In the genomic region with DNA sequence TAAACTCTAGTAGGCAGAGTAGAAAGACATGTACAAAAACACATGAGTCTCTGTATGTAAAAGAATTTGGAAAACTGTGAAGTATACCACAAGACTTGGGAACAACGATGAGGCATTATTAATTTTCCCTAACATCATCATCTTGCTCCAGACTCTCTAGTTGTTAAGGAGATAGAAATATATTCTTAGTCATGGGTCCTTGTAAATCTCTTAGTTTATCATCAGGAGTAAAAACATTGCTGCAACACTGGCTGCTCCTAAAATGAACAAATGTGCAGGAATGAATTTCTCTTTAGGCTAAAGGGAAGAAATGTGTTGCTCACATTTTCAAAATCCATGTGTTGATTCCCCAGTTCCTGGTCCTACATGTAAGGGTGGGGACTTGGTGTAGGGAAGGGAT, we compare ENCODE assay signal across 26 cellular contexts.
"Had no signal": no experiment of that assay in that cellular context is flagged by ENCODE, and none has a peak within 500 bp of the region (broad histone marks: within the 10 kb centered on the region; RNA-seq: fewer than 3 reads in every experiment).

No MANE protein-coding gene starts in this region.

- H3K4me1 ChIP-seq: neural progenitor cell, parathyroid adenoma, psoas muscle, right lobe of liver, thyroid gland, tibial nerve, upper lobe of left lung, vagina had no signal

- DNase-seq: natural killer cell; occipital lobe; ovary; posterior cingulate gyrus; psoas muscle; right cardiac atrium; right lobe of liver; sigmoid colon; small intestine; stimulated activated CD4-positive, alpha-beta T cell treated with anti-CD3 and anti-CD28 coated beads, Interleukin-15, amount 100 ng/mL, for 24 hours; stimulated activated CD4-positive, alpha-beta T cell treated with anti-CD3 and anti-CD28 coated beads, Interleukin-2, amount 100 ng/mL, for 24 hours; stimulated activated CD4-positive, alpha-beta T cell treated with anti-CD3 and anti-CD28 coated beads, Interleukin-2, amount 100 ng/mL, for 48 hours; stimulated activated CD4-positive, alpha-beta T cell treated with anti-CD3 and anti-CD28 coated beads, Interleukin-4, amount 100 ng/mL, for 4 hours; stimulated activated CD8-positive, alpha-beta memory T cell treated with anti-CD3 and anti-CD28 coated beads, Interleukin-4, amount 100 ng/mL, for 48 hours; stimulated activated naive CD4-positive, alpha-beta T cell; stimulated activated naive CD8-positive, alpha-beta T cell treated with anti-CD3 and anti-CD28 coated beads, Interleukin-15, amount 100 ng/mL, for 72 hours; stimulated activated naive CD8-positive, alpha-beta T cell treated with anti-CD3 and anti-CD28 coated beads, Interleukin-15, Interleukin-2, amounts not matched to agents 100 U/mL and 50 U/mL, for 24 hours; thyroid gland; trophoblast cell; upper lobe of left lung had no signal

- H3K9ac ChIP-seq: neural progenitor cell, parathyroid adenoma had no signal

- H3K27ac ChIP-seq: neural progenitor cell, ovary, parathyroid adenoma, psoas muscle, right lobe of liver, sigmoid colon, thoracic aorta, thyroid gland, tibial nerve, upper lobe of left lung, vagina had no signal

- H3K36me3 ChIP-seq: neural progenitor cell, ovary, right lobe of liver, sigmoid colon, thoracic aorta, thyroid gland, tibial nerve, upper lobe of left lung, vagina had no signal

- H3K4me2 ChIP-seq: neural progenitor cell had no signal

- H2AFZ ChIP-seq: neural progenitor cell, parathyroid adenoma had no signal

- ATAC-seq: natural killer cell; psoas muscle; right cardiac atrium; right lobe of liver; stimulated activated memory B cell treated with anti-CD40 and anti-IgM and Interleukin-4, amounts not matched to agents 10 μg/mL and 1 μg/mL and 100 μg/mL, for 72 hours; stimulated activated naive CD8-positive, alpha-beta T cell treated with anti-CD3 and anti-CD28 coated beads, Interleukin-15, amount 100 ng/mL, for 72 hours; stimulated activated naive CD8-positive, alpha-beta T cell treated with anti-CD3 and anti-CD28 coated beads, Interleukin-15, Interleukin-2, amounts not matched to agents 100 U/mL and 50 U/mL, for 24 hours had no signal

- H3K9me3 ChIP-seq: ovary, psoas muscle, right lobe of liver, sigmoid colon, thoracic aorta, thyroid gland, tibial nerve, vagina had no signal

- H3K27me3 ChIP-seq: neural progenitor cell, ovary, right lobe of liver, sigmoid colon, thyroid gland, tibial nerve, upper lobe of left lung, vagina had no signal

- H3K4me3 ChIP-seq: neural progenitor cell, ovary, psoas muscle, right lobe of liver, sigmoid colon, thoracic aorta, thyroid gland, tibial nerve, upper lobe of left lung, vagina had no signal
